Comparison of ENCODE assay signal across 8 cellular contexts in the genomic region with DNA sequence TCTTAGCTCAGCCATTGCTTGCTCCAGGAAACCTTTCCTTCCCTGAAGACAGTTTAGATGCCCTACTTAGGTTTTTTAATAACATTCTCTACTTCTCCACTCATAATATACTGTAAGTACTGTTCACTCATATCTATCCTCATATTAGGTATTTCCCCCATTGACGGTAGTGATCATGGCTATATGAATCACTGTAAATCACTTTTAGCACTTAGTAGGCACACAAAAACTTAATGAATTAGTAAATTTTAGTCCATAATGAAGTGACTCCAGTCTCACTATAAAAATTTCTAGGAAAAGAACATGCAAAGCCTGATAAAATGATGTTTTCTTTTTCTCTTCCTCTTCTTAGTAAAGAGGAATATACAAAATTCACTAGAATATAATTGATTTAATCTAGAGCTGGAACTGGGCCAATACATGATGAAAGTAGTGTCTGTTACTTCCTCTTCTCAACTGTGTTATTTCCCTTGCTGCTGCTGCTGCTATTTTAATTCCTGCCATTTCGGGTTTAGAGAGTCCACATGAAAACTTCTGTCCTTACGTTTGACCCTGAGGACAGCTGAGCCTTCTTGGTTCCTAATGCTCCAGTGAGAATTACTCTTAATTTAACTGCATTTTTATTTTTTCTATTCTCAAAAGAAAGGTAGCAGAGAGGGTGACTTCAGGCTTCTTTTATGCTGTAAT.
DNase-seq lines count a peak whose midpoint lies in the region; ATAC-seq and TF ChIP-seq lines count a peak whose summit lies in the region.
"Had no signal": no experiment of that assay in that cellular context is flagged by ENCODE, and none has a peak within 500 bp of the region (broad histone marks: within the 10 kb centered on the region; RNA-seq: fewer than 3 reads in every experiment).

No MANE protein-coding gene starts in this region.

- H3K4me3 ChIP-seq in left lung (no peak overlapping the region), lower leg skin (ENCODE audit: low read depth, poor library complexity, severe bottlenecking) (no peak overlapping the region)

- TF ChIP-seq POLR2A in GM18505 (IDR thresholded peaks at IDR 0.05; ENCODE audit: borderline replicate concordance, extremely low read depth, insufficient read depth, insufficient read length) (no peak), lower leg skin (IDR thresholded peaks at IDR 0.05) (no peak)

- peaks cover 0 to 15% of the 10 kb centered on the region in 2 donors for H3K4me1 ChIP-seq in left lung

- TF ChIP-seq CTCF in left lung (IDR thresholded peaks at IDR 0.05): no peak
- TF ChIP-seq CTCF in lower leg skin (IDR thresholded peaks at IDR 0.05): no peak

- DNase-seq in SKM-1 (lab: John Stamatoyannopoulos, UW; ENCODE audit: unreplicated experiment) (peak; percentile 68), left lung (no peak), occipital lobe (lab: John Stamatoyannopoulos, UW) (no peak), lower leg skin (ENCODE audit: low spot score in 2 of 2) (no peak), A172 (ENCODE audit: low spot score) (no peak)

- peak; percentile 75 for ATAC-seq in GM18505 (IDR thresholded peaks at IDR 0.05; ENCODE audit: unreplicated experiment)
- peak; percentile 70 for ATAC-seq in HG02678 (IDR thresholded peaks at IDR 0.05; ENCODE audit: unreplicated experiment)
- peak; percentile 32 for ATAC-seq in left lung

- intact Hi-C loops in left lung (cut with DNase I): loop anchor here in 1 of 2 donors (10.0 kb wide), 1 partner anchor 155 kb away; no protein-coding TSS in a partner anchor
- intact Hi-C loops in lower leg skin (cut with DNase I; ENCODE audit: low total_unique reads): no loop called here

- H3K9me3 ChIP-seq in left lung: no peaks in the 10 kb centered on the region

- H3K27me3 ChIP-seq in left lung: no peaks in the 10 kb centered on the region

- H3K36me3 ChIP-seq in left lung: peaks cover 0 to 43% of the 10 kb centered on the region in 2 donors

- H3K27ac ChIP-seq in left lung: peak overlapping the region in 1 of 2 donors; percentile 20
- H3K27ac ChIP-seq: KMS-11 had no signal

- WGBS in lower leg skin, 2 donors: 63 to 68% methylated on average over 3 of the region's 3 CpGs
